In the genomic region with DNA sequence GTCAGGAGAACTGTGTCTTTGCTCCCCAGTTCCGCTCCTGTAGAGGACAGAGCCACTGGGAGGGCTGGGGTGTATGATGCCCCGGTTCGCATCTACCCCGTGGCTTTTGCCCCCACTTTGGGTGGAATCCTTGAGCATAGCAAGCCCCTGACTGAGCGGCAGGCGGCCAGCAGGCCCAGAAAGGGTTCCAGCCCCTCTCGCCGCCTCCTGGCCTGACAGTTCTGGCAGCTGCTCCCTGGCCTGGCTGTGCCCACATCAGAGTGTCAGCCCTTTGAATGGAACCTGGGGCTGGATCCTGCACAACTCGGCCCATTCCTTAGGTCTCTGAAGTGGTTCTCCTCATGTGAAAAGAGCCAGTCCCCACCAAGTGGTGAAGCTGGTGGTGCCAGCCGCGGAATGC, we compare ENCODE assay signal across 18 cellular contexts.
DNase-seq lines count a peak whose midpoint lies in the region; ATAC-seq, FAIRE-seq and TF ChIP-seq lines count a peak whose summit lies in the region.
"Had no signal": no experiment of that assay in that cellular context is flagged by ENCODE, and none has a peak within 500 bp of the region (broad histone marks: within the 10 kb centered on the region; RNA-seq: fewer than 3 reads in every experiment).

No MANE protein-coding gene starts in this region.

- CTCF ChIA-PET in GM12878 (lab: Yijun Ruan, JAX) = interaction anchor here (1.0 kb wide), 1 partner anchor 174 kb away, joined by 3 read pairs; no protein-coding TSS in a partner anchor

- DNase-seq in stimulated activated naive CD8-positive, alpha-beta T cell treated with anti-CD3 and anti-CD28 coated beads, Interleukin-15, Interleukin-2, amounts not matched to agents 100 U/mL and 50 U/mL, for 24 hours = no peak
- DNase-seq in GM12878 (ENCODE audit: low read depth, low spot score) = no peak
- DNase-seq in natural killer cell treated with Interleukin-12 subunit alpha and Interleukin-12 subunit beta and Interleukin-15 and Interleukin-18, amount 100 ng/mL, for 72 hours (ENCODE audit: low spot score) = no peak
- no peak for DNase-seq in GOT3 (lab: John Stamatoyannopoulos, UW)
- DNase-seq in nephron progenitor cell = no peak
- DNase-seq: activated T-cell treated with anti-CD3 and anti-CD28 coated beads for 4 hours, AML-193, dermis blood vessel endothelial cell, DMS153, H7, left lung, NCI-H1105, NCI-H345, retina had no signal

- peak overlapping the region; percentile 73; the same call in 1 of the 2 replicates for H3K4me2 ChIP-seq in GM12878 (ENCODE audit: control insufficient read depth, insufficient read depth)

- H3K4me1 Mint-ChIP-seq in stimulated activated naive CD8-positive, alpha-beta T cell treated with anti-CD3 and anti-CD28 coated beads, Interleukin-15, Interleukin-2, amounts not matched to agents 100 ng/mL and 50 ng/mL, for 24 hours (ENCODE audit: low read depth) = peaks cover 86% of the 10 kb centered on the region
- H3K4me1 Mint-ChIP-seq in natural killer cell treated with Interleukin-12 subunit alpha and Interleukin-12 subunit beta and Interleukin-15 and Interleukin-18, amount 100 ng/mL, for 72 hours (ENCODE audit: low read depth in 2 of 2) = peaks cover 62 to 69% of the 10 kb centered on the region in 2 donors
- H3K4me1 Mint-ChIP-seq in nephron progenitor cell = peaks cover 89% of the 10 kb centered on the region

- no peak overlapping the region for H3K9ac ChIP-seq in GM12878 (ENCODE audit: control insufficient read depth, insufficient read depth, low read length)

- ATAC-seq in stimulated activated naive CD8-positive, alpha-beta T cell treated with anti-CD3 and anti-CD28 coated beads, Interleukin-15, Interleukin-2, amounts not matched to agents 100 U/mL and 50 U/mL, for 24 hours = no peak
- no peak for ATAC-seq in GM12878
- no peak for ATAC-seq in natural killer cell treated with Interleukin-12 subunit alpha and Interleukin-12 subunit beta and Interleukin-15 and Interleukin-18, amount 100 ng/mL, for 72 hours
- ATAC-seq in GM18517 (IDR thresholded peaks at IDR 0.05; ENCODE audit: unreplicated experiment) = no peak
- no peak for ATAC-seq in GM18502 (IDR thresholded peaks at IDR 0.05; ENCODE audit: poor library complexity, unreplicated experiment)
- ATAC-seq: left lung, WTC11 had no signal

- TF ChIP-seq CTCF in GM12878 (IDR thresholded peaks at IDR 0.05 in 2 of 3, conservative IDR thresholded peaks at IDR 0.05 in 1 of 3; ENCODE audit: control insufficient read depth in 2 of 3, extremely low read depth in 1 of 3, insufficient read depth in 1 of 3, low read depth in 3 of 3, low read length in 3 of 3) = no peak
- no peak for TF ChIP-seq CTCF in nephron progenitor cell (IDR thresholded peaks at IDR 0.05)

- peaks cover 33% of the 10 kb centered on the region for H3K79me2 ChIP-seq in GM12878 (ENCODE audit: control insufficient read depth, insufficient read depth, low read length)

- no TSS peak for BruUV-seq in GM12878 (replicated peaks; lab: Mats Ljungman, UMichigan)

- in situ Hi-C loops in GM12878 (cut with MboI) = no loop called here

- H3K27me3 ChIP-seq in GM12878 (replicated peaks in 1 of 2; ENCODE audit: control insufficient read depth in 2 of 2, insufficient read depth in 2 of 2, low read length in 1 of 2) = no peaks in the 10 kb centered on the region
- H3K27me3 ChIP-seq: left lung had no signal

- H3K36me3 ChIP-seq in GM12878 (ENCODE audit: control insufficient read depth in 2 of 2, insufficient read depth in 2 of 2, low read length in 1 of 2) = no peaks in the 10 kb centered on the region; a peak in 1 of 4 replicates
- H3K36me3 ChIP-seq: left lung had no signal

- H2AFZ ChIP-seq in GM12878 (ENCODE audit: control insufficient read depth, low read depth, low read length) = no peak overlapping the region

- no peak overlapping the region for H3K4me3 ChIP-seq in GM12878
- H3K4me3 ChIP-seq: left lung had no signal

- intact Hi-C loops in GM12878 (cut with micrococcal nuclease; ENCODE audit: unreplicated experiment) = loop anchor here (5.0 kb wide), 2 partner anchors 58 to 228 kb away; a partner anchor contains a TSS

- peak overlapping the region; percentile 89 for H3K27ac Mint-ChIP-seq in stimulated activated naive CD8-positive, alpha-beta T cell treated with anti-CD3 and anti-CD28 coated beads, Interleukin-15, Interleukin-2, amounts not matched to agents 100 ng/mL and 50 ng/mL, for 24 hours
- peak overlapping the region; percentile 27 to 86 for H3K27ac Mint-ChIP-seq in natural killer cell treated with Interleukin-12 subunit alpha and Interleukin-12 subunit beta and Interleukin-15 and Interleukin-18, amount 100 ng/mL, for 72 hours
- H3K27ac Mint-ChIP-seq in nephron progenitor cell = no peak overlapping the region
- H3K27ac Mint-ChIP-seq: WTC11 had no signal

- no peaks in the 10 kb centered on the region for H3K9me3 ChIP-seq in GM12878 (replicated peaks; ENCODE audit: control insufficient read depth, insufficient read depth, low read length)
- H3K9me3 ChIP-seq: left lung had no signal

- H3K9me3 Mint-ChIP-seq in stimulated activated naive CD8-positive, alpha-beta T cell treated with anti-CD3 and anti-CD28 coated beads, Interleukin-15, Interleukin-2, amounts not matched to agents 100 ng/mL and 50 ng/mL, for 24 hours = peaks cover 5% of the 10 kb centered on the region
- peaks cover 6% of the 10 kb centered on the region for H3K9me3 Mint-ChIP-seq in natural killer cell treated with Interleukin-12 subunit alpha and Interleukin-12 subunit beta and Interleukin-15 and Interleukin-18, amount 100 ng/mL, for 72 hours
- no peaks in the 10 kb centered on the region for H3K9me3 Mint-ChIP-seq in nephron progenitor cell

- peaks cover 65% of the 10 kb centered on the region for H3K4me1 ChIP-seq in GM12878 (ENCODE audit: control insufficient read depth, insufficient read depth, low read length)

- H3K27me3 Mint-ChIP-seq in stimulated activated naive CD8-positive, alpha-beta T cell treated with anti-CD3 and anti-CD28 coated beads, Interleukin-15, Interleukin-2, amounts not matched to agents 100 ng/mL and 50 ng/mL, for 24 hours = peaks cover 18% of the 10 kb centered on the region
- H3K27me3 Mint-ChIP-seq in natural killer cell treated with Interleukin-12 subunit alpha and Interleukin-12 subunit beta and Interleukin-15 and Interleukin-18, amount 100 ng/mL, for 72 hours = peaks cover 16 to 29% of the 10 kb centered on the region in 2 donors
- peaks cover 9% of the 10 kb centered on the region for H3K27me3 Mint-ChIP-seq in nephron progenitor cell (ENCODE audit: low read depth, poor library complexity)

- H4K20me1 ChIP-seq in GM12878 (ENCODE audit: control insufficient read depth, insufficient read depth) = peaks cover 19% of the 10 kb centered on the region

- POLR2A ChIA-PET in GM12878 (lab: Charles Lee) = no interaction called here

- 68% methylated on average over 11 of the region's 11 CpGs for WGBS in GM12878 (ENCODE audit: insufficient coverage, insufficient replicate concordance, low lambda C conversion rate, missing lambda C conversion rate)

- no peak for TF ChIP-seq EP300 in GM12878 (IDR thresholded peaks at IDR 0.05; ENCODE audit: borderline replicate concordance in 1 of 2, control insufficient read depth in 1 of 2, low read depth in 2 of 2, low read length in 2 of 2)

- peaks cover 6% of the 10 kb centered on the region for H3K36me3 Mint-ChIP-seq in stimulated activated naive CD8-positive, alpha-beta T cell treated with anti-CD3 and anti-CD28 coated beads, Interleukin-15, Interleukin-2, amounts not matched to agents 100 ng/mL and 50 ng/mL, for 24 hours (ENCODE audit: low read depth)
- H3K36me3 Mint-ChIP-seq in natural killer cell treated with Interleukin-12 subunit alpha and Interleukin-12 subunit beta and Interleukin-15 and Interleukin-18, amount 100 ng/mL, for 72 hours = peaks cover 13% of the 10 kb centered on the region
- no peaks in the 10 kb centered on the region for H3K36me3 Mint-ChIP-seq in nephron progenitor cell (ENCODE audit: low read depth)
- H3K36me3 Mint-ChIP-seq: WTC11 had no signal

- SMC1A ChIA-PET in GM12878 (lab: Charles Lee; ENCODE audit: uncharacterized antibody, unreplicated experiment) = no interaction called here

- TF ChIP-seq POLR2A in GM12878 (IDR thresholded peaks at IDR 0.05; ENCODE audit: low read depth, low read length) = no peak

- RAD21 ChIA-PET in GM12878 (lab: Charles Lee; ENCODE audit: unreplicated experiment) = interaction anchor here (1.4 kb wide), 1 partner anchor 108 kb away, joined by 3 read pairs; no protein-coding TSS in a partner anchor

- no peak overlapping the region for H3K27ac ChIP-seq in GM12878 (ENCODE audit: control insufficient read depth, insufficient read depth)

- H3K4me3 Mint-ChIP-seq in stimulated activated naive CD8-positive, alpha-beta T cell treated with anti-CD3 and anti-CD28 coated beads, Interleukin-15, Interleukin-2, amounts not matched to agents 100 ng/mL and 50 ng/mL, for 24 hours = no peak overlapping the region
- H3K4me3 Mint-ChIP-seq in natural killer cell treated with Interleukin-12 subunit alpha and Interleukin-12 subunit beta and Interleukin-15 and Interleukin-18, amount 100 ng/mL, for 72 hours = peak overlapping the region; percentile 72
- H3K4me3 Mint-ChIP-seq in nephron progenitor cell = no peak overlapping the region
- H3K4me3 Mint-ChIP-seq: WTC11 had no signal

- TF ChIP-seq RAD21 in GM12878 (IDR thresholded peaks at IDR 0.05; ENCODE audit: insufficient read depth, low read depth, low read length) = no peak

- FAIRE-seq in GM12878 (lab: Jason Lieb, UNC) = no peak

TF ChIP-seq in GM12878, 131 proteins besides CTCF, POLR2A, EP300 and RAD21 (continues in another document):
- no peak for TF ChIP-seq NFXL1 (IDR thresholded peaks at IDR 0.05; ENCODE audit: borderline replicate concordance)
- TF ChIP-seq, protein P1, sequence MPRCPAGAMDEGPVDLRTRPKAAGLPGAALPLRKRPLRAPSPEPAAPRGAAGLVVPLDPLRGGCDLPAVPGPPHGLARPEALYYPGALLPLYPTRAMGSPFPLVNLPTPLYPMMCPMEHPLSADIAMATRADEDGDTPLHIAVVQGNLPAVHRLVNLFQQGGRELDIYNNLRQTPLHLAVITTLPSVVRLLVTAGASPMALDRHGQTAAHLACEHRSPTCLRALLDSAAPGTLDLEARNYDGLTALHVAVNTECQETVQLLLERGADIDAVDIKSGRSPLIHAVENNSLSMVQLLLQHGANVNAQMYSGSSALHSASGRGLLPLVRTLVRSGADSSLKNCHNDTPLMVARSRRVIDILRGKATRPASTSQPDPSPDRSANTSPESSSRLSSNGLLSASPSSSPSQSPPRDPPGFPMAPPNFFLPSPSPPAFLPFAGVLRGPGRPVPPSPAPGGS (IDR thresholded peaks at IDR 0.05; ENCODE audit: borderline replicate concordance, insufficient read depth, low read depth, low read length, poor library complexity, severe bottlenecking) = no peak
- TF ChIP-seq CBX3 (IDR thresholded peaks at IDR 0.05; ENCODE audit: borderline replicate concordance, low read depth) = no peak
